ENCODE assay signal across 13 cellular contexts in the genomic region with DNA sequence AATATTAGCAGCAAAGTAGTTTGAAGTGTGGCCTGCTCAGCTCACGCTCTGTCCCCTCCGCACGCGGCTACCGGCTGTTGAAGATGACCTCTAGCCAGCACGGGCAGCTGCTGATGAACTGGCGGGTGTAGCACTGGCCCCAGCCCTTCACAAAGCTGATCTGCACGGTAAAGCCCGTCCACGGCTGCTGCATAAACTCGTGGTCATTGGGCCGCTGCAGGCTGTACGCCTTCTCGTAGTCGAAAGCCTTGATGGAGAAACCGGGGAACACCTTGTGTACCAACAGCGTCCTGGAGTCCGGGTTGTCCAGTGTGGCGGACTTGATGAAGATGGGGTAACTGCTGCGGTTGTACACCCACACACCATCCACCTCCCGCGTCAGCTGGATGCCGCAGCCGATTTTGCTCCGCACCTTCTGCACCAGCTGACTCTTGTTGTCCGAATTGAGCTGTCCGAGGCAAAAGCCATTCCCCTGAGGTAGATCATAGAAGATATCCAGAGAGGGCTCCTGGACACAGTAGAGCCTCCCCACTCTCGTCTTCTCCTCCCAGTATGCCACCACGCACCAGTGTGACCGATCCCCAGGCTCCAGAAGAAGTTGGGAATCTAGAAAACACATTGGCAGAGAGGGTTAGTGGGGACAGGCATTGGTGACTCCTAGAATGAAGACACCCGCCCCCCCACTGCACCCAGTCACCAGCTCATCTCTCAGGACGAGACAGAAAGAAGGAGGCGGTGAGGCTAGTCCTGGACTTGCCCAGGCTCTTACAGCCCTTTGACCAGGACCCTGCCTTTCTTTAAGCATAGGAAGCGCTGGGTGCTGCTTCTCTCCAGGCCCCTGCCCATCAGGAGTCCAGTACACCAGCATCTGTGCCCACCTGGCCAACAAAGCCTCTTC. TPM values are rescaled to one million over a fixed set of nuclear protein-coding genes. Genes with fewer than 3 reads are reported as not detected.
DNase-seq lines count a peak whose midpoint lies in the region; ATAC-seq and TF ChIP-seq lines count a peak whose summit lies in the region.
"Had no signal": no experiment of that assay in that cellular context is flagged by ENCODE, and none has a peak within 500 bp of the region (broad histone marks: within the 10 kb centered on the region; RNA-seq: fewer than 3 reads in every experiment).

No MANE protein-coding gene starts in this region.

- H3K27me3 Mint-ChIP-seq in effector memory CD8-positive, alpha-beta T cell, result no peaks in the 10 kb centered on the region

- H2AK5ac ChIP-seq in neuronal stem cell (ENCODE audit: low read depth, low read length), result peak overlapping the region; percentile 39

- no peak overlapping the region for H2AFZ ChIP-seq in neuronal stem cell (ENCODE audit: low read length)

- peaks cover 61 to 69% of the 10 kb centered on the region in 2 donors for H3K4me1 Mint-ChIP-seq in effector memory CD8-positive, alpha-beta T cell (ENCODE audit: low read depth in 2 of 2)

- peak overlapping the region; percentile 68 to 73 for H3K27ac ChIP-seq in right atrium auricular region
- no peak overlapping the region for H3K27ac ChIP-seq in neuronal stem cell (replicated peaks; ENCODE audit: low read length)
- peak overlapping the region; percentile 75 for H3K27ac ChIP-seq in vagina

- no peak overlapping the region for H3K4me2 ChIP-seq in neuronal stem cell (ENCODE audit: insufficient read depth, low read length, poor library complexity, severe bottlenecking)

- peak overlapping the region; percentile 73 for H3K14ac ChIP-seq in neuronal stem cell (ENCODE audit: low read length)

- TF ChIP-seq CTCF in right atrium auricular region (IDR thresholded peaks at IDR 0.05) (no peak), vagina (IDR thresholded peaks at IDR 0.05) (no peak)

- intact Hi-C loops in Right ventricle myocardium superior (cut with DNase I), result no loop called here
- intact Hi-C loops in vagina (cut with DNase I), result no loop called here

- H3K4me3 Mint-ChIP-seq in effector memory CD8-positive, alpha-beta T cell, result peak overlapping the region; percentile 18 to 87

- H3K9me3 ChIP-seq in right atrium auricular region (no peaks in the 10 kb centered on the region), neuronal stem cell (replicated peaks in 1 of 2; ENCODE audit: control insufficient read depth in 2 of 2, insufficient read depth in 1 of 2, low read depth in 1 of 2, low read length in 2 of 2) (no peaks in the 10 kb centered on the region), vagina (no peaks in the 10 kb centered on the region)

- H2BK120ac ChIP-seq in neuronal stem cell (ENCODE audit: low read depth, low read length), result no peak overlapping the region

- no peak overlapping the region for H4K91ac ChIP-seq in neuronal stem cell (ENCODE audit: low read depth, low read length, poor library complexity)

- H3K4ac ChIP-seq in neuronal stem cell (ENCODE audit: low read length), result peak overlapping the region; percentile 5

- peak overlapping the region; percentile 52 for H3K18ac ChIP-seq in neuronal stem cell (ENCODE audit: low read length)

- peak overlapping the region; percentile 44 for H3K23ac ChIP-seq in neuronal stem cell (ENCODE audit: low read depth, low read length, poor library complexity)

- peaks cover 100% of the 10 kb centered on the region for H3K36me3 Mint-ChIP-seq in effector memory CD8-positive, alpha-beta T cell (ENCODE audit: insufficient read depth)

- H3K4me3 ChIP-seq in right atrium auricular region (no peak overlapping the region), neuronal stem cell (ENCODE audit: low read length in 2 of 2) (no peak overlapping the region), vagina (no peak overlapping the region)

- H3K9me3 Mint-ChIP-seq in effector memory CD8-positive, alpha-beta T cell, result no peaks in the 10 kb centered on the region

- peak overlapping the region; percentile 75 for H2BK15ac ChIP-seq in neuronal stem cell (ENCODE audit: low read length)

- H4K8ac ChIP-seq in neuronal stem cell (ENCODE audit: low read depth, low read length), result no peak overlapping the region

- H2BK12ac ChIP-seq in neuronal stem cell (ENCODE audit: low read length), result no peak overlapping the region

- H3K4me1 ChIP-seq in right atrium auricular region (peaks cover 0 to 68% of the 10 kb centered on the region in 2 donors), neuronal stem cell (ENCODE audit: control insufficient read depth in 2 of 2, insufficient read depth in 1 of 2, low read depth in 1 of 2, low read length in 2 of 2) (peaks cover 14 to 18% of the 10 kb centered on the region in 2 donors), vagina (peaks cover 71% of the 10 kb centered on the region)

- H3K27ac Mint-ChIP-seq in effector memory CD8-positive, alpha-beta T cell, result peak overlapping the region; percentile 87 to 95

- no CpG with 5 or more reads among the region's 34 CpGs for WGBS in neuronal stem cell (ENCODE audit: extremely low coverage in 2 of 2, insufficient read length in 2 of 2, insufficient replicate concordance in 1 of 2), 2 donors

- H3K36me3 ChIP-seq in right atrium auricular region, result peaks cover 17% of the 10 kb centered on the region
- peaks cover 0 to 11% of the 10 kb centered on the region in 2 donors for H3K36me3 ChIP-seq in neuronal stem cell (replicated peaks in 1 of 2; ENCODE audit: control insufficient read depth in 2 of 2, insufficient read depth in 2 of 2, low read length in 2 of 2)
- H3K36me3 ChIP-seq in vagina, result peaks cover 0 to 15% of the 10 kb centered on the region in 2 donors

- H3K79me1 ChIP-seq in neuronal stem cell (ENCODE audit: low read depth, low read length), result no peaks in the 10 kb centered on the region

- ATAC-seq in Right ventricle myocardium superior (ENCODE audit: poor library complexity), result no peak
- no peak for ATAC-seq in effector memory CD8-positive, alpha-beta T cell (replicated peaks)

- H3K27me3 ChIP-seq in right atrium auricular region (no peaks in the 10 kb centered on the region), neuronal stem cell (ENCODE audit: control insufficient read depth in 3 of 3, insufficient read depth in 3 of 3, low read depth in 1 of 3, low read length in 3 of 3) (no peaks in the 10 kb centered on the region), vagina (no peaks in the 10 kb centered on the region)

- H2BK5ac ChIP-seq in neuronal stem cell (ENCODE audit: low read length), result peak overlapping the region; percentile 25

- DNase-seq in right atrium auricular region (ENCODE audit: low spot score), result no peak
- no peak for DNase-seq in Right ventricle myocardium superior
- peak in 1 of 3 experiments; percentile 0 for DNase-seq in effector memory CD8-positive, alpha-beta T cell
- no peak for DNase-seq in neuronal stem cell (ENCODE audit: low spot score)
- DNase-seq in vagina (ENCODE audit: extremely low spot score in 2 of 2), result no peak
- DNase-seq in NK-92 treated with Interleukin-12 subunit alpha and Interleukin-12 subunit beta, amount 100 ng/mL, for 24 hours (lab: John Stamatoyannopoulos, UW), result no peak
- no peak for DNase-seq in SW 1271 (lab: John Stamatoyannopoulos, UW)
- no peak for DNase-seq in NOMO-1 (lab: John Stamatoyannopoulos, UW; ENCODE audit: unreplicated experiment in 2 of 2)
- DNase-seq: HCEC 1CT, KG1, NCI-H2171, OCI-M1, small intestine had no signal

- peak overlapping the region; percentile 5 for H3K9ac ChIP-seq in neuronal stem cell (ENCODE audit: low read depth, low read length, poor library complexity)

- no peak for TF ChIP-seq POLR2A in vagina (IDR thresholded peaks at IDR 0.05)

RNA-seq across cellular contexts. Expression of gene SMAD7, which starts 29.2 kb away (rescaled TPM):
- total RNA-seq in right atrium auricular region (10 to 100 TPM; 55.1 to 98.1 TPM), Right ventricle myocardium superior (14.0 TPM), vagina (34.1 TPM)
- polyA plus RNA-seq in neuronal stem cell (2013, experiment 1 of 2), result 0.57 TPM
- 0.79 TPM for polyA plus RNA-seq in neuronal stem cell (2013, experiment 2 of 2)
